8 cellular contexts compared by ENCODE assay signal in the genomic region with DNA sequence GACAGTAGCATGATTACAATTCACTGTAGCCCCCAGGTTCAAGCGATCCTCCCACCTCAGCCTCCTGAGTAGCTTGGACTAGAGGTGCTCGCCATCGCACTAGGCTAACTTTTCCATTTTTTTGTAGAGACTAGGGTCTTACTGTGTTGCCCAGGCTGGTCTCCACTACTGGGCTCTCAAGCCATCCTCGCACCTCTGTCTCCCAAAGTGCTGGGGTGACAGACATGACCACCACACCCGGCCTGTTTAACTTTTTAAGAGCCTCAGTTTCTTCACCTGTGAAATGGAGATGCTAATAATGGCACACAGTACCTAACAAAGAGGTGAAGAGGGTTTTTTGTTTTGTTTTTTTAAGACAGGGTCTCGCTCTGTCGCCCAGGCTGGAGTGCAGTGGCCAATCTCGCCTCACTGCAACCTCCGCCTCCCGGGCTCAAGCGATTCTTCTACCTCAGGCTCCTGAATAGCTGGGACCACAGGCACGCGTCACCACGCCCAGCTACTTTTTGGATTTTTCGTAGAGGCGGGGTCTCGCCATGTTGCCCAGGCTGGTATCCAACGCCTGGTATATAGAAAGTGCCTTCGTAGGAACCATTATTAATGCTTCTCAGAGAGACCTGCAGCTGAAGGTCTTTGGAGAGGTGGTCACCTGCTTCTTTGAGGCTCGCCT. TPM values are rescaled to one million over a fixed set of nuclear protein-coding genes. Genes with fewer than 3 reads are reported as not detected.
A peak's percentile ranks its signal among the peaks of the same experiment; 100 is the strongest.
DNase-seq lines count a peak whose midpoint lies in the region; ATAC-seq and TF ChIP-seq lines count a peak whose summit lies in the region.

No MANE protein-coding gene starts in this region.

- H3K36me3 ChIP-seq in iPS-20b (ENCODE audit: insufficient read depth, low read depth, low read length) (no peaks in the 10 kb centered on the region), stomach smooth muscle (ENCODE audit: control insufficient read depth in 2 of 2, insufficient read depth in 2 of 2, low read length in 2 of 2) (peaks cover 0 to 6% of the 10 kb centered on the region in 2 donors)

- H3K27ac ChIP-seq in iPS-20b (ENCODE audit: low read length) (peak overlapping the region; percentile 93), stomach smooth muscle (ENCODE audit: low read length) (peak overlapping the region; percentile 99)

- peaks cover 39% of the 10 kb centered on the region for H3K4me1 Mint-ChIP-seq in T-helper 1 cell treated with Interleukin-12 subunit alpha and Interleukin-12 subunit beta and Interleukin-4 antibody, amounts not matched to agents 30 μg/mL and 1 μg/mL, for 36 hours (ENCODE audit: low read depth)

- H3K9ac ChIP-seq in iPS-20b (ENCODE audit: low read depth, low read length) (peak overlapping the region; percentile 97), stomach smooth muscle (ENCODE audit: low read length in 2 of 2) (peak overlapping the region; percentile 96 to 100)

- DNase-seq in T-helper 1 cell (no peak), occipital lobe (lab: John Stamatoyannopoulos, UW) (no peak), omental fat pad (ENCODE audit: low spot score) (no peak)
- peak; percentile 73 for DNase-seq in activated effector memory CD4-positive, alpha-beta T cell treated with anti-CD3 and anti-CD28 coated beads, Interleukin-2, amount 50 U/mL, for 16 hours

- H3K27me3 ChIP-seq in iPS-20b (ENCODE audit: insufficient read depth, low read length) (peaks cover 5% of the 10 kb centered on the region; the same call in 1 of the 2 replicates), stomach smooth muscle (ENCODE audit: control insufficient read depth in 1 of 2, insufficient read depth in 2 of 2, low read length in 2 of 2) (no peaks in the 10 kb centered on the region)

- H3K9me3 ChIP-seq in iPS-20b (ENCODE audit: insufficient read depth, low read depth, low read length) (no peaks in the 10 kb centered on the region), stomach smooth muscle (ENCODE audit: control insufficient read depth in 2 of 2, low read length in 2 of 2) (no peaks in the 10 kb centered on the region)

- TF ChIP-seq CTCF in omental fat pad (IDR thresholded peaks at IDR 0.05), result no peak

- H3K4me3 ChIP-seq in iPS-20b (ENCODE audit: low read length) (peak overlapping the region; percentile 73), stomach smooth muscle (ENCODE audit: low read length in 2 of 2) (peak overlapping the region; percentile 93 to 98)

- peak overlapping the region; percentile 98 for H3K4me3 Mint-ChIP-seq in T-helper 1 cell treated with Interleukin-12 subunit alpha and Interleukin-12 subunit beta and Interleukin-4 antibody, amounts not matched to agents 30 μg/mL and 1 μg/mL, for 36 hours

- H3K36me3 Mint-ChIP-seq in T-helper 1 cell treated with Interleukin-12 subunit alpha and Interleukin-12 subunit beta and Interleukin-4 antibody, amounts not matched to agents 30 μg/mL and 1 μg/mL, for 36 hours (ENCODE audit: low read depth), result peaks cover 8% of the 10 kb centered on the region

- no peaks in the 10 kb centered on the region for H3K27me3 Mint-ChIP-seq in T-helper 1 cell treated with Interleukin-12 subunit alpha and Interleukin-12 subunit beta and Interleukin-4 antibody, amounts not matched to agents 30 μg/mL and 1 μg/mL, for 36 hours (ENCODE audit: low read depth)

- H3K27ac Mint-ChIP-seq in T-helper 1 cell treated with Interleukin-12 subunit alpha and Interleukin-12 subunit beta and Interleukin-4 antibody, amounts not matched to agents 30 μg/mL and 1 μg/mL, for 36 hours, result peak overlapping the region; percentile 96

- H3K4me1 ChIP-seq in iPS-20b (ENCODE audit: insufficient read depth, low read length) (peaks cover 10% of the 10 kb centered on the region; the same call in 1 of the 2 replicates), stomach smooth muscle (ENCODE audit: control insufficient read depth, insufficient read depth, low read length) (peaks cover 30% of the 10 kb centered on the region)

- ATAC-seq in GM18909 (IDR thresholded peaks at IDR 0.05; ENCODE audit: poor library complexity, unreplicated experiment) (no peak), omental fat pad (ENCODE audit: low FRiP score) (no peak)

- H3K9me3 Mint-ChIP-seq in T-helper 1 cell treated with Interleukin-12 subunit alpha and Interleukin-12 subunit beta and Interleukin-4 antibody, amounts not matched to agents 30 μg/mL and 1 μg/mL, for 36 hours, result no peaks in the 10 kb centered on the region

RNA-seq across cellular contexts. Expression of a gene that starts 0.6 kb away (rescaled TPM):
- total RNA-seq in occipital lobe (12.0 TPM), omental fat pad (10 to 100 TPM in 2 of 4 donors, 1 to 10 TPM in 2; 7.4 to 16.2 (median 12.1) TPM)

RNA-seq across cellular contexts. Expression of a gene that starts 20.0 kb away (rescaled TPM):
- total RNA-seq in occipital lobe (25.0 TPM), omental fat pad (10 to 100 TPM; 65.0 to 93.7 (median 82.0) TPM)

RNA-seq across cellular contexts. Expression of a gene that starts 25.7 kb away (rescaled TPM):
- total RNA-seq in occipital lobe (11.2 TPM), omental fat pad (10 to 100 TPM; 10.2 to 21.2 (median 15.9) TPM)

RNA-seq across cellular contexts. Expression of a gene that starts 34.7 kb away (rescaled TPM):
- total RNA-seq in occipital lobe (10.0 TPM), omental fat pad (100 to 1,000 TPM; 152 to 265 (median 171) TPM)

RNA-seq across cellular contexts. Expression of a gene that starts 38.6 kb away (rescaled TPM):
- 12.2 TPM for total RNA-seq in occipital lobe
- 10 to 100 TPM; 34.0 to 72.8 (median 43.2) TPM for total RNA-seq in omental fat pad
